Comparison of ENCODE assay signal across 2 cellular contexts in genomic region chr14:99684356-99684952, GRCh38.
TF ChIP-seq lines count a peak whose summit lies in the region.

No MANE protein-coding gene starts in this region.

TF ChIP-seq in IMR-90, 13 proteins besides CTCF, POLR2A, EP300 and RAD21:
- TF ChIP-seq BHLHE40 (IDR thresholded peaks at IDR 0.05; ENCODE audit: low read depth, low read length) (peak; percentile 49; the same call in 1 of the 2 replicates), MAZ (IDR thresholded peaks at IDR 0.05; ENCODE audit: borderline replicate concordance, low read depth, low read length) (no peak), RFX5 (IDR thresholded peaks at IDR 0.05; ENCODE audit: low read depth, low read length) (peak; percentile 47; the same call in 1 of the 2 replicates), MAFK (IDR thresholded peaks at IDR 0.05; ENCODE audit: low read depth, low read length) (no peak), ELK1 (IDR thresholded peaks at IDR 0.05; ENCODE audit: borderline replicate concordance, low read depth, low read length) (no peak)

TF ChIP-seq in endothelial cell of umbilical vein, 7 proteins besides CTCF, POLR2A, EP300 and RAD21:
- no peak for TF ChIP-seq FOS (IDR thresholded peaks at IDR 0.05; ENCODE audit: borderline replicate concordance, insufficient read depth, low read length)
- no peak for TF ChIP-seq MAX (IDR thresholded peaks at IDR 0.05; ENCODE audit: insufficient read depth, insufficient read length)
- TF ChIP-seq MYC (IDR thresholded peaks at IDR 0.05; ENCODE audit: low read depth, low read length), result no peak
- TF ChIP-seq EZH2 (IDR thresholded peaks at IDR 0.05; ENCODE audit: borderline replicate concordance, low read depth, low read length, severe bottlenecking), result no peak
- TF ChIP-seq JUN (IDR thresholded peaks at IDR 0.05; ENCODE audit: borderline replicate concordance, insufficient read depth, insufficient read length, low read depth), result no peak
- no peak for TF ChIP-seq GATA2 (IDR thresholded peaks at IDR 0.05; ENCODE audit: insufficient read depth, insufficient read length, low read depth, low read length)
- no peak for TF ChIP-seq POLR2AphosphoS5 (IDR thresholded peaks at IDR 0.05; ENCODE audit: insufficient read depth, low read depth, low read length)
